Comparison of ENCODE assay signal across 19 cellular contexts in genomic region chr17:29378495-29378894, GRCh38.
"Had no signal": no experiment of that assay in that cellular context is flagged by ENCODE, and none has a peak within 500 bp of the region (broad histone marks: within the 10 kb centered on the region; RNA-seq: fewer than 3 reads in every experiment).

No MANE protein-coding gene starts in this region.

- ATAC-seq: activated naive CD4-positive, alpha-beta T cell treated with anti-CD3 and anti-CD28 coated beads, Interleukin-2, amount 50 U/mL, for 72 hours; activated T-cell treated with anti-CD3 and anti-CD28 coated beads, Interleukin-2, amount 50 U/mL, for 72 hours; left lung had no signal

- H3K36me3 ChIP-seq: adrenal gland, cardiac muscle cell, left lung, tibial nerve, vagina had no signal

- H3K4me1 ChIP-seq: adrenal gland, tibial nerve, vagina had no signal

- DNase-seq: activated CD4-positive, alpha-beta T cell treated with anti-CD3 and anti-CD28 coated beads, Interleukin-2, amount 50 U/mL, for 4 hours; activated effector memory CD4-positive, alpha-beta T cell treated with anti-CD3 and anti-CD28 coated beads, Interleukin-2, amount 50 U/mL, for 16 hours; activated T-cell treated with anti-CD3 and anti-CD28 coated beads, Interleukin-2, amount 50 U/mL, for 72 hours; erythroblast; foreskin melanocyte; glutamatergic neuron; kidney; left lung; midbrain; nephron progenitor cell; occipital lobe; stimulated activated CD8-positive, alpha-beta memory T cell treated with anti-CD3 and anti-CD28 coated beads, Interleukin-4, amount 100 ng/mL, for 48 hours; stimulated activated naive CD4-positive, alpha-beta T cell; T-helper 2 cell had no signal

- H3K27me3 ChIP-seq: adrenal gland, cardiac muscle cell, left lung, tibial nerve, vagina had no signal

- H3K27ac ChIP-seq: adrenal gland, cardiac muscle cell, left lung, tibial nerve, vagina had no signal

- H3K4me3 ChIP-seq: adrenal gland, cardiac muscle cell, left lung, tibial nerve, vagina had no signal

- H3K9me3 ChIP-seq: adrenal gland, left lung, tibial nerve, vagina had no signal
